ENCODE assay signal across 19 cellular contexts in the genomic region with DNA sequence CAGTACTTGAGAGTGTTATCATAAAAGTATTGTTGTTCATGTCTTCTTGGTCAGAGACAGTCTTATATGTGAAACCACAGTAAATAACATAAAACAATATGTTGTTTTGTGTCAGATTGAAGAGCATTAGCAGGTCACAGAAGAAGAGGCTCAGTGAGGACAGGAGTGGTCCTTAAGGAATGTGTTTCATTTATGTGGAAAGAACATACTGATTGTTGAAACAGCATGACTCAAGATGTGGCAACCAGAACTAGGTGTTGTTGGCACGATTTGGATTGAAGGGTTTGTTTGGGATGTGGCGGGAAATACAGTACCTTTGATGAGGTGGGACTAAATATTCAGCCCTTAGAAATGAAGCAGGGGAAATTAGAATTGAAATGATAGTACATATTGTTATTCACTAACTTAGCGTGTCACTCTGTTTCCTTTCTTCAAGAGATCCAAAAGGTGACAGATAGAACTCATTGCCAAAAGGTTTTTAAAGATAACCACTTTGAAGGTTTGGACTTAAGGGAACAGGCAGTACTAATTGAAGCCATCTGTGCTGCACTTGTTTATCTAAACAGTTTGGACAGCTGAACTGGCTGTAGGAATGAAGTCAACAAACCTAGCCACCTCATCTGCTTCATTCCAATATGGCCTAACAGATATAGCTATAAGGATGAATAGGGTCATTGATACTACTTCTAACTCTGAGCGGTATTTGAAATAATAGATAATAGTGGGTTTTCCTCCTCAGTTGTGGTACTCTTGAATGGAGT. TPM values are rescaled to one million over a fixed set of nuclear protein-coding genes. Genes with fewer than 3 reads are reported as not detected.
DNase-seq lines count a peak whose midpoint lies in the region; ATAC-seq and FAIRE-seq lines count a peak whose summit lies in the region.
"Had no signal": no experiment of that assay in that cellular context is flagged by ENCODE, and none has a peak within 500 bp of the region (broad histone marks: within the 10 kb centered on the region; RNA-seq: fewer than 3 reads in every experiment).

No MANE protein-coding gene starts in this region.

- ATAC-seq in Right ventricle myocardium inferior (peak; percentile 39), GM18909 (IDR thresholded peaks at IDR 0.05; ENCODE audit: poor library complexity, unreplicated experiment) (no peak), GM21576 (IDR thresholded peaks at IDR 0.05; ENCODE audit: unreplicated experiment) (no peak)
- ATAC-seq: upper lobe of right lung had no signal

- peak; percentile 3 for FAIRE-seq in TTC549 (lab: Jason Lieb, UNC)
- FAIRE-seq: endometrium, H1 had no signal

- intact Hi-C loops in Right ventricle myocardium inferior (cut with DNase I) (no loop called here), cardiac septum (cut with DNase I) (no loop called here)

- DNase-seq in Right ventricle myocardium inferior (ENCODE audit: missing footprints) (no peak), cardiac septum (ENCODE audit: low spot score) (no peak), fibroblast of gingiva (ENCODE audit: low read depth) (peak; percentile 40), renal cortical epithelial cell (ENCODE audit: low read depth) (peak; percentile 54), NCI-H2107 (lab: John Stamatoyannopoulos, UW) (no peak)
- DNase-seq: activated CD4-positive, alpha-beta T cell treated with anti-CD3 and anti-CD28 coated beads, Interleukin-2, amount 50 U/mL, for 4 hours; activated T-cell treated with anti-CD3 and anti-CD28 coated beads, Interleukin-2, amount 50 U/mL, for 24 hours; CD4-positive, alpha-beta T cell; cerebellar nuclear complex; DMS79 treated with DMSO at 0.1 percent for 48 hours; heart right ventricle; islet precursor cell; NCI-H2171; upper lobe of right lung had no signal

RNA-seq across cellular contexts. Expression of a gene that starts 14.4 kb away (rescaled TPM):
- total RNA-seq in Right ventricle myocardium inferior (14.4 TPM), cardiac septum (5.1 TPM), renal cortical epithelial cell (20.1 and 20.7 TPM in 2 replicates)

Comparison
In these comparisons a context has a peak if more than half of its experiments do, and no peak if none do; other contexts are left out.
1. DNase-seq: peak in fibroblast of gingiva (single experiment) and renal cortical epithelial cell (single experiment); none in Right ventricle myocardium inferior (single experiment), cardiac septum (single experiment) and NCI-H2107 (single experiment).